ENCODE assay signal across 28 cellular contexts in the genomic region with DNA sequence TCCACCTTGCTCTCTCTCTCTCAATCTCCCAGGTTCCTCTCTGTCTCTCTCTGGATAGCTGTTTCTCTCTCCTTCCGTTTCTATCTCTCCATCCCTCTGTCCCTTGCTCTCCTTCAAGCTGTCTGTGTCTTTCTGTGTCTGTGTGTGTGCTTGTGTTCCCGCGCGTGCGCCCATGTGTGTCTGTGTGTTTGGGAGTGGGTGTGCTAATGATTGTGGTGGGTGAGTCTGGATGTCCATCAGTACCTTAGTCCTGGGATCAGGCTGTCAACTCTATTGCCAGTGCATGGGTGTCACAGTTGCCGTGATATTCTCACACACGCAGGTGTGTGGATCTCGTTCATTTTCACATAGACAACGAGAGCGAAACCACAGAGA.
DNase-seq lines count a peak whose midpoint lies in the region; ATAC-seq and TF ChIP-seq lines count a peak whose summit lies in the region.
"Had no signal": no experiment of that assay in that cellular context is flagged by ENCODE, and none has a peak within 500 bp of the region (broad histone marks: within the 10 kb centered on the region; RNA-seq: fewer than 3 reads in every experiment).

No MANE protein-coding gene starts in this region.

- H3K9me3 ChIP-seq in right cardiac atrium (ENCODE audit: control insufficient read depth, low read length) (no peaks in the 10 kb centered on the region), heart right ventricle (peaks cover 0 to 64% (median 7%) of the 10 kb centered on the region in 11 donors), lower lobe of right lung (peaks cover 8% of the 10 kb centered on the region)
- H3K9me3 ChIP-seq: colonic mucosa, thyroid gland had no signal

- peak in 2 of 3 donors; percentile 10 to 63 for DNase-seq in right cardiac atrium
- no peak for DNase-seq in heart right ventricle
- peak; percentile 97 for DNase-seq in chondrocyte (ENCODE audit: low spot score)
- DNase-seq in lower lobe of right lung, result peak; percentile 48
- no peak for DNase-seq in activated CD4-positive, alpha-beta T cell treated with anti-CD3 and anti-CD28 coated beads, Interleukin-2, amount 10 ng/mL, durations not matched to agents 7 days and 5 days
- DNase-seq in kidney glomerular epithelial cell (lab: John Stamatoyannopoulos, UW), result no peak
- DNase-seq in activated CD4-positive, alpha-beta T cell treated with anti-CD3 and anti-CD28 coated beads, Interleukin-2, amount 50 U/mL, for 4 hours, result no peak
- DNase-seq: activated CD4-positive, alpha-beta memory T cell treated with anti-CD3 and anti-CD28 coated beads, Interleukin-2, amount 10 ng/mL, durations not matched to agents 7 days and 5 days; activated CD4-positive, CD25-positive, alpha-beta regulatory T cell treated with anti-CD3 and anti-CD28 coated beads, Interleukin-2, amount 50 U/mL, for 72 hours; colonic mucosa; DMS153; effector CD4-positive, alpha-beta T cell; Karpas-422; left ventricle myocardium inferior; naive thymus-derived CD4-positive, alpha-beta T cell; NCI-H82; sigmoid colon; stimulated activated CD4-positive, alpha-beta T cell treated with anti-CD3 and anti-CD28 coated beads, Interleukin-4, amount 100 ng/mL, for 24 hours; T-helper 17 cell; thyroid gland had no signal

- H3K36me3 ChIP-seq in heart right ventricle (no peaks in the 10 kb centered on the region), lower lobe of right lung (no peaks in the 10 kb centered on the region)
- H3K36me3 ChIP-seq: ascending aorta, colonic mucosa, left ventricle myocardium inferior, neutrophil, sigmoid colon, thyroid gland had no signal

- CTCF ChIA-PET in activated CD4-positive, alpha-beta T cell treated with anti-CD3 and anti-CD28 coated beads, Interleukin-2, amount 10 ng/mL, durations not matched to agents 7 days and 5 days (lab: Charles Lee), result no interaction called here

- H3K27me3 ChIP-seq in right cardiac atrium (ENCODE audit: control insufficient read depth, insufficient read depth) (no peaks in the 10 kb centered on the region), heart right ventricle (peaks cover 0 to 6% (median 0%) of the 10 kb centered on the region in 7 donors), lower lobe of right lung (ENCODE audit: low read depth) (no peaks in the 10 kb centered on the region)
- H3K27me3 ChIP-seq: ascending aorta, colonic mucosa, neutrophil, thyroid gland had no signal

- no peak overlapping the region for H3K27ac ChIP-seq in right cardiac atrium (ENCODE audit: low read length)
- H3K27ac ChIP-seq in heart right ventricle, result no peak overlapping the region
- no peak overlapping the region for H3K27ac ChIP-seq in lower lobe of right lung
- H3K27ac ChIP-seq: ascending aorta, colonic mucosa, epithelial cell of prostate, left ventricle myocardium inferior, neutrophil, sigmoid colon, SK-N-MC, thyroid gland had no signal

- WGBS in right cardiac atrium, result 81% methylated on average over 10 of the region's 10 CpGs
- 77 to 79% methylated on average over 10 of the region's 10 CpGs for WGBS in heart right ventricle, 2 donors

- no peaks in the 10 kb centered on the region for H3K27me3 Mint-ChIP-seq in chondrocyte (ENCODE audit: low read depth)
- H3K27me3 Mint-ChIP-seq in activated CD4-positive, alpha-beta T cell treated with anti-CD3 and anti-CD28 coated beads, Interleukin-2, amount 10 ng/mL, durations not matched to agents 7 days and 5 days, result no peaks in the 10 kb centered on the region
- H3K27me3 Mint-ChIP-seq: activated naive CD8-positive, alpha-beta T cell; progenitor cell of endocrine pancreas; T-helper 17 cell had no signal

- no peak overlapping the region for H3K4me3 Mint-ChIP-seq in chondrocyte (ENCODE audit: unreplicated experiment)
- H3K4me3 Mint-ChIP-seq in activated CD4-positive, alpha-beta T cell treated with anti-CD3 and anti-CD28 coated beads, Interleukin-2, amount 10 ng/mL, durations not matched to agents 7 days and 5 days, result no peak overlapping the region
- H3K4me3 Mint-ChIP-seq: activated CD4-positive, alpha-beta memory T cell treated with anti-CD3 and anti-CD28 coated beads, Interleukin-2, amount 10 ng/mL, durations not matched to agents 7 days and 5 days; activated naive CD8-positive, alpha-beta T cell; mesothelial cell of epicardium; T-helper 17 cell had no signal

- no peak for ATAC-seq in right cardiac atrium
- ATAC-seq in heart right ventricle, result no peak
- no peak for ATAC-seq in lower lobe of right lung
- ATAC-seq: HCT116; naive thymus-derived CD4-positive, alpha-beta T cell; T-helper 17 cell had no signal

- H3K27ac Mint-ChIP-seq in chondrocyte (ENCODE audit: unreplicated experiment), result no peak overlapping the region
- no peak overlapping the region for H3K27ac Mint-ChIP-seq in activated CD4-positive, alpha-beta T cell treated with anti-CD3 and anti-CD28 coated beads, Interleukin-2, amount 10 ng/mL, durations not matched to agents 7 days and 5 days
- H3K27ac Mint-ChIP-seq: activated CD4-positive, alpha-beta memory T cell treated with anti-CD3 and anti-CD28 coated beads, Interleukin-2, amount 10 ng/mL, durations not matched to agents 7 days and 5 days; activated naive CD8-positive, alpha-beta T cell; mesothelial cell of epicardium; naive thymus-derived CD4-positive, alpha-beta T cell; progenitor cell of endocrine pancreas; T-helper 17 cell had no signal

- TF ChIP-seq CTCF in heart right ventricle (IDR thresholded peaks at IDR 0.05) (no peak), chondrocyte (IDR thresholded peaks at IDR 0.05) (no peak), lower lobe of right lung (IDR thresholded peaks at IDR 0.05) (no peak)

- POLR2A ChIA-PET in activated CD4-positive, alpha-beta T cell treated with anti-CD3 and anti-CD28 coated beads, Interleukin-2, amount 10 ng/mL, durations not matched to agents 7 days and 5 days (lab: Charles Lee), result no interaction called here

- H3K4me1 ChIP-seq in right cardiac atrium (ENCODE audit: control insufficient read depth, insufficient read depth, low read length) (no peaks in the 10 kb centered on the region), heart right ventricle (no peaks in the 10 kb centered on the region), lower lobe of right lung (no peaks in the 10 kb centered on the region)
- H3K4me1 ChIP-seq: ascending aorta, colonic mucosa, left ventricle myocardium inferior, sigmoid colon, thyroid gland had no signal

- H3K4me3 ChIP-seq in right cardiac atrium (ENCODE audit: low read length) (no peak overlapping the region), heart right ventricle (no peak overlapping the region), lower lobe of right lung (no peak overlapping the region)
- H3K4me3 ChIP-seq: ascending aorta, colonic mucosa, left ventricle myocardium inferior, sigmoid colon, SK-N-MC, thyroid gland had no signal

- peaks cover 50% of the 10 kb centered on the region for H3K9me3 Mint-ChIP-seq in chondrocyte (ENCODE audit: low read depth)
- H3K9me3 Mint-ChIP-seq in activated CD4-positive, alpha-beta T cell treated with anti-CD3 and anti-CD28 coated beads, Interleukin-2, amount 10 ng/mL, durations not matched to agents 7 days and 5 days, result peaks cover 39% of the 10 kb centered on the region

- intact Hi-C loops in right cardiac atrium (cut with DNase I), result loop anchor here in 2 of 4 donors (10.0 kb wide), 1 partner anchor 752 kb away; no protein-coding TSS in a partner anchor
- intact Hi-C loops in heart right ventricle (cut with DNase I), result loop anchor here in 3 of 10 donors (5.0 to 10.0 kb wide), 2 partner anchors 762 to 775 kb away; no protein-coding TSS in a partner anchor
- intact Hi-C loops in lower lobe of right lung (cut with DNase I), result no loop called here

- H3K4me1 Mint-ChIP-seq in chondrocyte (ENCODE audit: low read depth), result no peaks in the 10 kb centered on the region
- no peaks in the 10 kb centered on the region for H3K4me1 Mint-ChIP-seq in activated CD4-positive, alpha-beta T cell treated with anti-CD3 and anti-CD28 coated beads, Interleukin-2, amount 10 ng/mL, durations not matched to agents 7 days and 5 days
- H3K4me1 Mint-ChIP-seq: activated CD4-positive, alpha-beta memory T cell treated with anti-CD3 and anti-CD28 coated beads, Interleukin-2, amount 10 ng/mL, durations not matched to agents 7 days and 5 days; mesothelial cell of epicardium; T-helper 17 cell had no signal

- H3K36me3 Mint-ChIP-seq in chondrocyte (ENCODE audit: low read depth), result peaks cover 11% of the 10 kb centered on the region
- H3K36me3 Mint-ChIP-seq in activated CD4-positive, alpha-beta T cell treated with anti-CD3 and anti-CD28 coated beads, Interleukin-2, amount 10 ng/mL, durations not matched to agents 7 days and 5 days (ENCODE audit: low read depth), result peaks cover 7% of the 10 kb centered on the region

Comparison
In these comparisons a context has a peak if more than half of its experiments do, and no peak if none do; other contexts are left out.
1. DNase-seq: peak in right cardiac atrium (2 of 3), chondrocyte (single experiment) and lower lobe of right lung (single experiment); none in heart right ventricle (0 of 2), activated CD4-positive, alpha-beta T cell treated with anti-CD3 and anti-CD28 coated beads, Interleukin-2, amount 10 ng/mL, durations not matched to agents 7 days and 5 days (single experiment), kidney glomerular epithelial cell (single experiment) and activated CD4-positive, alpha-beta T cell treated with anti-CD3 and anti-CD28 coated beads, Interleukin-2, amount 50 U/mL, for 4 hours (0 of 2).